Comparison of ENCODE assay signal across 9 cellular contexts in the genomic region with DNA sequence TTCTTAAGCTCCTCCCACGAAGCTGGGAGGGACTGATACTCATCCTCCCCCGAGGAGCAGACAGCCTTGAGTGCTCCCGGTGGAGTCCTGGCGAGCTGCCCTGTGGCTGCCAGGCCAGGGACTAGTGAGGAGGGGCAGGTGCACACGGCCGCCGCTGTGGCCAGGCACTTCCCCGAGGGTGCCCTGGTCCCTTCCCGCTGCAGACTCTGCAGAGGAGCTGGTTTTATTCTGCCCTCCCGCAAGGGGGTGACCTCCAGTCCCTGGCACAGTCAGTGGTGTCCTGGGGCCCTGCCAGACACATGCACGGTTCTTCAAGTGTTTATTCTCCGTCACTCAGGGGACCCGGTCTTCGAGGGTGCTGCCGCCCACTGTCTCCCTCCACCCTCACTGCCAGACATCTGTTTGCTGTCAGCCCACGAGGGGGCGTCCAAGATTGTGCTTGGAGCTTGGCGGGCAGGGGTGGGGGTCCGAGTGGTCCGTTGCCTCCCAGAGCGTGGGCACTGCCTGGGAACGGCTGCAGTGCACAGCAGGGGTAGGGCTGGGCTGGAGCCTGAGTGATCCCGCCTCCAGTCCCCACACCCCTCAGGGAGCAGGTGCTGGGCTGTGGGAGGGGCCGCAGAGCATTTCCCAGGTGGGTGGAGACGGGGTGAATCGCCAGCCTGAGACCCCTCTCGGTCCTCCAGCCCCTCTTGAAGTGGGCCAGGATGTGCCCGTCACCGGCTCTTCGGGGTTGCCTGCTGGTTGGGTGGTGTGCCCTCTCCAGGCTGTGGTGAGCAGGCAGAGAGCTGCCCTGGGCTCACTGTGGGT. TPM values are rescaled to one million over a fixed set of nuclear protein-coding genes. Genes with fewer than 3 reads are reported as not detected.
DNase-seq lines count a peak whose midpoint lies in the region; ATAC-seq, FAIRE-seq and TF ChIP-seq lines count a peak whose summit lies in the region.
"Had no signal": no experiment of that assay in that cellular context is flagged by ENCODE, and none has a peak within 500 bp of the region (broad histone marks: within the 10 kb centered on the region; RNA-seq: fewer than 3 reads in every experiment).

No MANE protein-coding gene starts in this region.

- H3K27me3 ChIP-seq in OCI-LY3 (ENCODE audit: low read depth, low read length) (no peaks in the 10 kb centered on the region), testis (no peaks in the 10 kb centered on the region)

- no peaks in the 10 kb centered on the region for H3K9me3 Mint-ChIP-seq in activated naive CD8-positive, alpha-beta T cell treated with anti-CD3 and anti-CD28 coated beads, Interleukin-2, amount 50 U/mL, for 24 hours

- H3K27ac Mint-ChIP-seq in activated naive CD8-positive, alpha-beta T cell treated with anti-CD3 and anti-CD28 coated beads, Interleukin-2, amount 50 U/mL, for 24 hours = no peak overlapping the region

- TF ChIP-seq CTCF in OCI-LY3 (IDR thresholded peaks at IDR 0.05; ENCODE audit: low read depth, low read length) (peak; percentile 87), testis (IDR thresholded peaks at IDR 0.05) (peak; percentile 25 to 35 (median 31))

- H3K36me3 ChIP-seq in OCI-LY3 (replicated peaks; ENCODE audit: low read depth, low read length) (no peaks in the 10 kb centered on the region), testis (ENCODE audit: low read depth, missing control alignments) (no peaks in the 10 kb centered on the region)

- intact Hi-C loops in testis (cut with DNase I; ENCODE audit: low total_unique reads) = no loop called here

- H2AFZ ChIP-seq in OCI-LY3 (ENCODE audit: low read depth, low read length) = no peak overlapping the region

- H3K79me2 ChIP-seq in OCI-LY3 (ENCODE audit: low read length) = peaks cover 18% of the 10 kb centered on the region

- FAIRE-seq in HTR-8/SVneo (lab: Jason Lieb, UNC) = peak; percentile 93
- FAIRE-seq: islet of Langerhans had no signal

- peaks cover 34% of the 10 kb centered on the region for H3K4me1 ChIP-seq in OCI-LY3 (ENCODE audit: low read length)
- peaks cover 31% of the 10 kb centered on the region for H3K4me1 ChIP-seq in testis

- no peak for TF ChIP-seq POLR2A in testis (IDR thresholded peaks at IDR 0.05)

- DNase-seq in COR-L47 (lab: John Stamatoyannopoulos, UW) = peak; percentile 87
- peak; percentile 81 for DNase-seq in HTR-8/SVneo (ENCODE audit: insufficient read length, low spot score)
- DNase-seq in activated naive CD8-positive, alpha-beta T cell treated with anti-CD3 and anti-CD28 coated beads, Interleukin-2, amount 50 U/mL, for 24 hours = peak; percentile 54
- DNase-seq in islet precursor cell = peak; percentile 81
- peak; percentile 93 for DNase-seq in testis
- DNase-seq in HCEC 1CT = no peak

- no peaks in the 10 kb centered on the region for H3K27me3 Mint-ChIP-seq in activated naive CD8-positive, alpha-beta T cell treated with anti-CD3 and anti-CD28 coated beads, Interleukin-2, amount 50 U/mL, for 24 hours

- H3K36me3 Mint-ChIP-seq in activated naive CD8-positive, alpha-beta T cell treated with anti-CD3 and anti-CD28 coated beads, Interleukin-2, amount 50 U/mL, for 24 hours (ENCODE audit: low read depth) = no peaks in the 10 kb centered on the region

- H3K27ac ChIP-seq in OCI-LY3 (ENCODE audit: low read length) = no peak overlapping the region
- no peak overlapping the region for H3K27ac ChIP-seq in testis

- H3K9me3 ChIP-seq in OCI-LY3 (ENCODE audit: insufficient read depth, low read length) (no peaks in the 10 kb centered on the region), testis (no peaks in the 10 kb centered on the region)

- H3K9ac ChIP-seq in OCI-LY3 (ENCODE audit: low read length) = peak overlapping the region; percentile 22

- H3K4me2 ChIP-seq in OCI-LY3 (ENCODE audit: low read length) = peak overlapping the region; percentile 81

- H4K20me1 ChIP-seq in OCI-LY3 (ENCODE audit: insufficient read depth, low read length) = peaks cover 6% of the 10 kb centered on the region; the same call in 1 of the 2 replicates

- H3K4me3 Mint-ChIP-seq in activated naive CD8-positive, alpha-beta T cell treated with anti-CD3 and anti-CD28 coated beads, Interleukin-2, amount 50 U/mL, for 24 hours = no peak overlapping the region

- WGBS in testis, 2 donors = 32 to 34% methylated on average over 14 to 27 of the region's 30 CpGs

- H3K4me1 Mint-ChIP-seq in activated naive CD8-positive, alpha-beta T cell treated with anti-CD3 and anti-CD28 coated beads, Interleukin-2, amount 50 U/mL, for 24 hours = peaks cover 22% of the 10 kb centered on the region

- no peak for ATAC-seq in activated naive CD8-positive, alpha-beta T cell treated with anti-CD3 and anti-CD28 coated beads, Interleukin-2, amount 50 U/mL, for 24 hours
- no peak for ATAC-seq in GM21723 (IDR thresholded peaks at IDR 0.05; ENCODE audit: unreplicated experiment)

- H3K4me3 ChIP-seq in OCI-LY3 (ENCODE audit: low read length) (peak overlapping the region; percentile 66), testis (no peak overlapping the region)

RNA-seq across cellular contexts. Expression of gene CABLES2, which starts 3.1 kb away (rescaled TPM):
- total RNA-seq in testis = 10 to 100 TPM; 51.0 to 58.6 TPM
- 83.0 TPM for polyA plus RNA-seq in testis (ENCODE audit: insufficient read depth, low read depth, low replicate concordance)

RNA-seq across cellular contexts. Expression of gene RBBP8NL, which starts 17.2 kb away (rescaled TPM):
- total RNA-seq in testis = 1 to 10 TPM in 1 of 2 donors, under 1 TPM in 1; 0.81 to 1.3 TPM
- 2.8 TPM for polyA plus RNA-seq in testis (ENCODE audit: insufficient read depth, low read depth, low replicate concordance)

RNA-seq across cellular contexts. Expression of gene RPS21, which starts 23.2 kb away (rescaled TPM):
- 1,000 to 10,000 TPM in 1 of 2 donors, 100 to 1,000 TPM in 1; 548 to 1,387 TPM for total RNA-seq in testis
- 1,052 TPM for polyA plus RNA-seq in testis (ENCODE audit: insufficient read depth, low read depth, low replicate concordance)

RNA-seq across cellular contexts. Expression of gene LAMA5, which starts 43.0 kb away (rescaled TPM):
- total RNA-seq in testis = 100 to 1,000 TPM; 121 to 144 TPM
- polyA plus RNA-seq in testis (ENCODE audit: insufficient read depth, low read depth, low replicate concordance) = 33.2 TPM
